Comparison of ENCODE assay signal across 30 cellular contexts in the genomic region with DNA sequence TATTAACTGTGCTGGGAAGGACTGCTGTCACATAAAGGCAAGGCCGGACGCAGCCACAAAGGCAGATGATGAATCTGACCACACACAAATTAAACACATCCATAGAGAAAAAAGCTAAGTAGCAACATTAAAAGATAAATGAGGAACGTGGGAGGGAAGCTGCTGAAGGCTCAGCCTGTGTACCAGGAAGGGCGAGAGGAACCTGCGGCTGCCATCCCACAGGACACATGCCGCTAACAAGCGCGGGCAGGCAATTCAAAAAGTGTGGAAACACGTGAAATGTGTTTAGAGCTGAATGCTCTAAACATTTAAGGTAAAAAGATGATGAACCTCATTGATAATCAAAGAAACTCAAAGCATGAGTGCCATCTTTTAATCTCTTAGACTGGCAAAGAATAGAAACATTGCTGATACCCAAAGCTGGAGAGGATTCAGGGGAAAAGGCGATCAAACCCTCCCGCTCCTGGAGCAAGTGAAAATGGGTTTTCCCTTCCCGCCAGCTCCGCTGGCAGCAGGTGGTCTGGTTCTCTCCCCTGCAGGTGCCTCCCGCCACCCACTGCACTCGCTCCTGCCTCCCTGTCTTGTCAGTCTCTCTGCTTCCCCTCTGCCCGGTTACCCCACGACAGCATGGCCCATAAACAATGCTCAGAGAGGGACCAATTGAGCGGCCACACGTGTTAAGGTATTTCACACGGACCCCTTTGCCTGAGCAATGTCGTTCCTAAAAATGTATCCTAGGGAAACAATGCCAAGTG. TPM values are rescaled to one million over a fixed set of nuclear protein-coding genes. Genes with fewer than 3 reads are reported as not detected.
A peak's percentile ranks its signal among the peaks of the same experiment; 100 is the strongest.
DNase-seq lines count a peak whose midpoint lies in the region; ATAC-seq and TF ChIP-seq lines count a peak whose summit lies in the region.
"Had no signal": no experiment of that assay in that cellular context is flagged by ENCODE, and none has a peak within 500 bp of the region (broad histone marks: within the 10 kb centered on the region; RNA-seq: fewer than 3 reads in every experiment).

No MANE protein-coding gene starts in this region.

- peaks cover 12% of the 10 kb centered on the region for H3K4me1 Mint-ChIP-seq in glutamatergic neuron (ENCODE audit: low read depth, unreplicated experiment)

- peaks cover 48% of the 10 kb centered on the region for H3K27me3 ChIP-seq in BLaER1
- H3K27me3 ChIP-seq: dorsolateral prefrontal cortex, uterus had no signal

- no peak for ATAC-seq in GM19467 (IDR thresholded peaks at IDR 0.05; ENCODE audit: unreplicated experiment)
- ATAC-seq: gastrocnemius medialis; GM12878; PC-3; right cardiac atrium; stimulated activated naive CD8-positive, alpha-beta T cell treated with anti-CD3 and anti-CD28 coated beads, Interleukin-15, amount 100 ng/mL, for 72 hours had no signal

- H4K20me1 ChIP-seq in BLaER1, result peaks cover 48% of the 10 kb centered on the region

- DNase-seq in glutamatergic neuron (no peak), posterior vena cava (ENCODE audit: low spot score) (peak; percentile 34), KG1 (lab: John Stamatoyannopoulos, UW) (no peak)
- no peak for DNase-seq in activated naive CD4-positive, alpha-beta T cell treated with anti-CD3 and anti-CD28 coated beads, Interleukin-2, amount 50 U/mL, for 16 hours
- DNase-seq: ACHN; activated CD4-positive, alpha-beta T cell treated with anti-CD3 and anti-CD28 coated beads for 48 hours; activated CD8-positive, alpha-beta memory T cell treated with anti-CD3 and anti-CD28 coated beads for 24 hours; activated gamma-delta T cell treated with Interleukin-2 at 50 U/mL for 16 hours; activated T-cell treated with anti-CD3 and anti-CD28 coated beads, Interleukin-2, amount 50 U/mL, for 24 hours; DMS153; gastrocnemius medialis; kidney glomerular epithelial cell; NCI-H1092; NCI-H187 treated with DMSO at 0.1 percent for 48 hours; NCI-H2171 treated with DMSO at 0.1 percent for 48 hours; NCI-H524; NK-92 treated with Interleukin-12 subunit alpha and Interleukin-12 subunit beta, amount 100 ng/mL, for 24 hours; PC-3; right cardiac atrium; Right ventricle myocardium superior; stimulated activated CD8-positive, alpha-beta memory T cell treated with anti-CD3 and anti-CD28 coated beads, Interleukin-4, amount 100 ng/mL, for 48 hours; stimulated activated naive CD8-positive, alpha-beta T cell treated with anti-CD3 and anti-CD28 coated beads, Interleukin-15, amount 100 ng/mL, for 72 hours had no signal

- H3K4me3 ChIP-seq in BLaER1 (no peak overlapping the region), HEK293 (ENCODE audit: low read depth, low read length) (no peak overlapping the region)
- H3K4me3 ChIP-seq: gastrocnemius medialis, GM12878, uterus had no signal

- H3K27me3 Mint-ChIP-seq in glutamatergic neuron (ENCODE audit: unreplicated experiment), result peaks cover 20% of the 10 kb centered on the region

- H3K36me3 Mint-ChIP-seq in glutamatergic neuron (ENCODE audit: unreplicated experiment), result peaks cover 24% of the 10 kb centered on the region

- no peak for TF ChIP-seq CTCF in HEK293 (tag by site-specific recombination; IDR thresholded peaks at IDR 0.05)
- TF ChIP-seq CTCF in glutamatergic neuron (IDR thresholded peaks at IDR 0.05; ENCODE audit: partially characterized antibody, unreplicated experiment), result no peak

- H3K27ac Mint-ChIP-seq in glutamatergic neuron (ENCODE audit: unreplicated experiment), result peak overlapping the region; percentile 59
- H3K27ac Mint-ChIP-seq: activated T-cell treated with anti-CD3 and anti-CD28 coated beads, Interleukin-2, amount 50 U/mL, for 24 hours; B cell; stimulated activated naive CD8-positive, alpha-beta T cell treated with anti-CD3 and anti-CD28 coated beads, Interleukin-15, amount 100 ng/mL, for 72 hours; T-helper 2 cell treated with Interferon-gamma antibody and Interleukin-4, amounts not matched to agents 5 μg/mL and 100 μg/mL, for 36 hours had no signal

- 0 out of 2 replicates have a peak, but pooled peaks cover 6% of the 10 kb centered on the region for H3K36me3 ChIP-seq in BLaER1
- no peaks in the 10 kb centered on the region for H3K36me3 ChIP-seq in HEK293 (ENCODE audit: control insufficient read depth in 2 of 2, insufficient read depth in 1 of 2, low read length in 2 of 2)
- H3K36me3 ChIP-seq: gastrocnemius medialis, uterus had no signal

- POLR2A ChIA-PET in HEK293 (lab: Yijun Ruan, JAX), result interaction anchor here (1.1 kb wide), 1 partner anchor 28 kb away, joined by 3 read pairs; no protein-coding TSS in a partner anchor

- H3K27ac ChIP-seq in BLaER1 (no peak overlapping the region), HEK293 (ENCODE audit: extremely low read depth, low read depth, low read length) (no peak overlapping the region)
- H3K27ac ChIP-seq: gastrocnemius medialis, uterus had no signal

- CTCF ChIA-PET in HEK293 (lab: Yijun Ruan, JAX), result no interaction called here

- H3K4me1 ChIP-seq in BLaER1, result peaks cover 76% of the 10 kb centered on the region
- H3K4me1 ChIP-seq in HEK293 (ENCODE audit: control insufficient read depth, insufficient read depth, low read length), result no peaks in the 10 kb centered on the region; the same call in 1 of the 2 replicates

- H3K9me3 ChIP-seq in BLaER1 (peaks cover 17% of the 10 kb centered on the region), HEK293 (ENCODE audit: control insufficient read depth, insufficient read depth, low read depth, low read length) (no peaks in the 10 kb centered on the region; the same call in 1 of the 2 replicates)
- H3K9me3 ChIP-seq: gastrocnemius medialis, uterus had no signal

- intact Hi-C loops in posterior vena cava (cut with DNase I), result no loop called here

- peak overlapping the region; percentile 42 for H3K4me3 Mint-ChIP-seq in glutamatergic neuron (ENCODE audit: unreplicated experiment)
- H3K4me3 Mint-ChIP-seq: activated T-cell treated with anti-CD3 and anti-CD28 coated beads, Interleukin-2, amount 50 U/mL, for 24 hours; B cell; stimulated activated naive CD8-positive, alpha-beta T cell treated with anti-CD3 and anti-CD28 coated beads, Interleukin-15, amount 100 ng/mL, for 72 hours; T-helper 2 cell treated with Interferon-gamma antibody and Interleukin-4, amounts not matched to agents 5 μg/mL and 100 μg/mL, for 36 hours had no signal

- H3K9me3 Mint-ChIP-seq in glutamatergic neuron (ENCODE audit: unreplicated experiment), result peaks cover 17% of the 10 kb centered on the region
- H3K9me3 Mint-ChIP-seq: activated T-cell treated with anti-CD3 and anti-CD28 coated beads, Interleukin-2, amount 50 U/mL, for 24 hours; stimulated activated naive CD8-positive, alpha-beta T cell treated with anti-CD3 and anti-CD28 coated beads, Interleukin-15, amount 100 ng/mL, for 72 hours; T-helper 2 cell treated with Interferon-gamma antibody and Interleukin-4, amounts not matched to agents 5 μg/mL and 100 μg/mL, for 36 hours had no signal

- peak overlapping the region; percentile 95 for H3K4me2 ChIP-seq in BLaER1

- no peak overlapping the region for H3K9ac ChIP-seq in BLaER1

TF ChIP-seq in HEK293, 187 proteins besides CTCF, POLR2A, EP300 and RAD21:
- TF ChIP-seq ZIC2 (tag by site-specific recombination; IDR thresholded peaks at IDR 0.05) (0 out of 2 replicates have a peak, but pooled peaks have one; percentile 11), OSR2 (tag by site-specific recombination; IDR thresholded peaks at IDR 0.05) (no peak), ZNF792 (tag by site-specific recombination; IDR thresholded peaks at IDR 0.05) (no peak)

RNA-seq across cellular contexts. Expression of gene STK32C, which starts 4.2 kb away (rescaled TPM):
- total RNA-seq in glutamatergic neuron (ENCODE audit: unreplicated experiment), result 69.2 TPM
- 1 to 10 TPM; 6.3 to 9.7 TPM for total RNA-seq in posterior vena cava

RNA-seq across cellular contexts. Expression of gene LRRC27, which starts 28.5 kb away (rescaled TPM):
- total RNA-seq in glutamatergic neuron (ENCODE audit: unreplicated experiment), result 13.8 TPM
- total RNA-seq in posterior vena cava, result 1 to 10 TPM; 4.7 to 6.5 TPM
